29 cellular contexts compared by ENCODE assay signal in the genomic region with DNA sequence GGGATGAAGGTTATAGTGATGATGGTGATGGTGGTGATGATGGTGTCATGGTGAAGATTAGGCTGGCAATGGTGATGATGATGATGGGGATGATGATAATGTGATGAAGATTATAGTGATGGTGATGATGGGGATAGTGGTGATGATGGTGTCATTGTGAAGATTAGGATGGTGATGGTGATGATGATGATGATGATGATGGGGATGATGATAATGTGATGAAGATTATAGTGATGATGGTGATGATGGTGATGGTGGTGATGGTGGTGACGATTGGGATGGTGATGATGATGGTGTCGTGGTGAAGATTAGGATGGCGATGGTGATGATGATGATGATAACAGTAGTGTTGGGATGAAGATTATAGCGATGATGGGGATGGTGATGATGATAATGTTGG.
"Had no signal": no experiment of that assay in that cellular context is flagged by ENCODE, and none has a peak within 500 bp of the region (broad histone marks: within the 10 kb centered on the region; RNA-seq: fewer than 3 reads in every experiment).

No MANE protein-coding gene starts in this region.

- ATAC-seq: activated CD8-positive, alpha-beta memory T cell treated with anti-CD3 and anti-CD28 coated beads, Interleukin-2, amount 10 ng/mL, durations not matched to agents 7 days and 5 days; activated CD8-positive, alpha-beta T cell treated with anti-CD3 and anti-CD28 coated beads for 36 hours; activated naive CD8-positive, alpha-beta T cell treated with anti-CD3 and anti-CD28 coated beads, Interleukin-2, amount 50 U/mL, for 24 hours had no signal

- H3K4me3 ChIP-seq: ascending aorta, cardiac muscle cell had no signal

- H3K9me3 ChIP-seq: ascending aorta had no signal

- H3K27ac ChIP-seq: ascending aorta, cardiac muscle cell, VCaP had no signal

- DNase-seq: activated B cell treated with CpG ODN at 0.5 μM for 24 hours; activated CD4-positive, alpha-beta memory T cell treated with anti-CD3 and anti-CD28 coated beads for 36 hours; activated CD4-positive, alpha-beta T cell treated with anti-CD3 and anti-CD28 coated beads for 4 hours; activated CD4-positive, alpha-beta T cell treated with anti-CD3 and anti-CD28 coated beads, Interleukin-2, amount 10 ng/mL, durations not matched to agents 24 days and 14 days; activated CD4-positive, alpha-beta T cell treated with anti-CD3 and anti-CD28 coated beads, Interleukin-2, amount 50 U/mL, for 1 hour; activated CD4-positive, alpha-beta T cell treated with anti-CD3 and anti-CD28 coated beads, Interleukin-2, amount 50 U/mL, for 4 hours; activated CD4-positive, CD25-positive, alpha-beta regulatory T cell treated with anti-CD3 and anti-CD28 coated beads, Interleukin-2, amount 50 U/mL, for 72 hours; activated CD8-positive, alpha-beta memory T cell treated with anti-CD3 and anti-CD28 coated beads, Interleukin-2, amount 10 ng/mL, durations not matched to agents 7 days and 5 days; activated CD8-positive, alpha-beta memory T cell treated with anti-CD3 and anti-CD28 coated beads, Interleukin-2, amount 50 U/mL, for 48 hours; activated CD8-positive, alpha-beta T cell treated with anti-CD3 and anti-CD28 coated beads for 36 hours; activated effector memory CD4-positive, alpha-beta T cell treated with Interleukin-2 at 50 U/mL for 16 hours; activated gamma-delta T cell; activated naive CD4-positive, alpha-beta T cell treated with anti-CD3 and anti-CD28 coated beads, Interleukin-2, amount 10 ng/mL, durations not matched to agents 7 days and 5 days; activated naive CD4-positive, alpha-beta T cell treated with Interleukin-2 at 50 U/mL for 16 hours; activated naive CD8-positive, alpha-beta T cell treated with anti-CD3 and anti-CD28 coated beads, Interleukin-2, amount 10 ng/mL, durations not matched to agents 7 days and 5 days; activated naive CD8-positive, alpha-beta T cell treated with anti-CD3 and anti-CD28 coated beads, Interleukin-2, amount 50 U/mL, for 24 hours; activated T-cell treated with anti-CD3 and anti-CD28 coated beads, Interleukin-2, amount 50 U/mL, for 24 hours; activated T-cell treated with anti-CD3 and anti-CD28 coated beads, Interleukin-2, amount 50 U/mL, for 48 hours; amygdala; anterior cingulate cortex; caudate nucleus; cerebellar nuclear complex; T-helper 1 cell; T-helper 2 cell; T-helper 9 cell had no signal

- H3K4me1 ChIP-seq: ascending aorta had no signal

- H3K36me3 ChIP-seq: ascending aorta, cardiac muscle cell had no signal

- H3K27me3 ChIP-seq: ascending aorta, cardiac muscle cell had no signal

- FAIRE-seq: TTC549 had no signal
